Comparison of ENCODE assay signal across 1 cellular context in genomic region chr4:26782168-26782829, GRCh38.
TF ChIP-seq lines count a peak whose summit lies in the region.

No MANE protein-coding gene starts in this region.

TF ChIP-seq in K562, 482 proteins besides CTCF, POLR2A, EP300 and RAD21 (continued from another document and continues in another):
- TF ChIP-seq THRB (CRISPR knock-in tag; conservative IDR thresholded peaks at IDR 0.05) (0 out of 2 replicates have a peak, but pooled peaks have one; percentile 42), TCF7L2 (IDR thresholded peaks at IDR 0.05; ENCODE audit: low read depth, low read length) (no peak), ESRRB (CRISPR knock-in tag; IDR thresholded peaks at IDR 0.05; ENCODE audit: borderline replicate concordance) (no peak), ZNF12 (CRISPR knock-in tag; IDR thresholded peaks at IDR 0.05) (no peak), STAG1 (CRISPR knock-in tag; IDR thresholded peaks at IDR 0.05; ENCODE audit: borderline replicate concordance) (no peak), HIVEP1 (CRISPR knock-in tag; IDR thresholded peaks at IDR 0.05) (no peak), DNMT1 (IDR thresholded peaks at IDR 0.05) (no peak), ZNF717 (CRISPR knock-in tag; IDR thresholded peaks at IDR 0.05) (no peak), PML (IDR thresholded peaks at IDR 0.05; ENCODE audit: low read length) (peak; percentile 91), RBM34 (IDR thresholded peaks at IDR 0.05; ENCODE audit: borderline replicate concordance, insufficient read depth, low read length) (no peak), ZNF79 (CRISPR knock-in tag; IDR thresholded peaks at IDR 0.05; ENCODE audit: low read depth) (no peak), MCM5 (IDR thresholded peaks at IDR 0.05; ENCODE audit: low read depth) (no peak), YY1 (IDR thresholded peaks at IDR 0.05; ENCODE audit: borderline replicate concordance in 1 of 3, control insufficient read depth in 1 of 3, extremely low read depth in 1 of 3, insufficient read depth in 3 of 3, insufficient read length in 1 of 3, insufficient replicate concordance in 2 of 3, low read depth in 1 of 3, low read length in 2 of 3) (peak in 1 of 3 experiments; percentile 24), DMBX1 (CRISPR knock-in tag; IDR thresholded peaks at IDR 0.05; ENCODE audit: borderline replicate concordance) (peak; percentile 15; the same call in 1 of the 2 replicates), BMI1 (IDR thresholded peaks at IDR 0.05; ENCODE audit: low read length) (no peak), ZNF740 (CRISPR knock-in tag; IDR thresholded peaks at IDR 0.05) (no peak), ZNF740 (tag; IDR thresholded peaks at IDR 0.05) (no peak), SREBF2 (CRISPR knock-in tag; IDR thresholded peaks at IDR 0.05) (no peak), MLX (CRISPR knock-in tag; conservative IDR thresholded peaks at IDR 0.05) (no peak), HCFC1 (IDR thresholded peaks at IDR 0.05; ENCODE audit: low read depth, low read length) (no peak), GTF2E2 (tag; IDR thresholded peaks at IDR 0.05) (peak; percentile 77), ZNF398 (CRISPR knock-in tag; IDR thresholded peaks at IDR 0.05) (no peak), TRIM24 (IDR thresholded peaks at IDR 0.05) (peak; percentile 37 to 82; a peak in 3 of 4 replicates), UBTF (IDR thresholded peaks at IDR 0.05; ENCODE audit: borderline replicate concordance in 1 of 2, low read depth in 2 of 2, low read length in 2 of 2) (peak in 1 of 2 experiments; percentile 57; a peak in 1 of 4 replicates), ZNF134 (CRISPR knock-in tag; conservative IDR thresholded peaks at IDR 0.05) (no peak), NFATC3 (IDR thresholded peaks at IDR 0.05) (peak; percentile 82), ZNF445 (CRISPR knock-in tag; IDR thresholded peaks at IDR 0.05; ENCODE audit: low read depth) (no peak), EGR1 (conservative IDR thresholded peaks at IDR 0.05) (no peak), CHD4 (IDR thresholded peaks at IDR 0.05; ENCODE audit: insufficient read depth, insufficient replicate concordance, low read depth, low read length, poor library complexity, severe bottlenecking) (no peak), NR2C1 (IDR thresholded peaks at IDR 0.05) (no peak), NR2C1 (tag; IDR thresholded peaks at IDR 0.05) (peak; percentile 28; the same call in 1 of the 2 replicates), JUNB (CRISPR knock-in tag; conservative IDR thresholded peaks at IDR 0.05) (no peak), POLR2AphosphoS2 (IDR thresholded peaks at IDR 0.05; ENCODE audit: low read length) (no peak), ZNF764 (CRISPR knock-in tag; IDR thresholded peaks at IDR 0.05; ENCODE audit: low read depth) (no peak), KAT2B (IDR thresholded peaks at IDR 0.05; ENCODE audit: low read depth, low read length) (no peak), XRCC3 (IDR thresholded peaks at IDR 0.05) (no peak), E2F3 (CRISPR knock-in tag; IDR thresholded peaks at IDR 0.05) (no peak), XRCC5 (IDR thresholded peaks at IDR 0.05; ENCODE audit: low read depth, low read length) (no peak), MAFG (tag; conservative IDR thresholded peaks at IDR 0.05) (no peak), KLF13 (tag; IDR thresholded peaks at IDR 0.05; ENCODE audit: borderline replicate concordance, low read depth) (no peak), HDAC1 (IDR thresholded peaks at IDR 0.05) (peak in 1 of 2 experiments; percentile 81; a peak in 2 of 4 replicates), CREB3L1 (IDR thresholded peaks at IDR 0.05; ENCODE audit: borderline replicate concordance, low read depth) (0 out of 2 replicates have a peak, but pooled peaks have one; percentile 29)
- TF ChIP-seq, protein P1, sequence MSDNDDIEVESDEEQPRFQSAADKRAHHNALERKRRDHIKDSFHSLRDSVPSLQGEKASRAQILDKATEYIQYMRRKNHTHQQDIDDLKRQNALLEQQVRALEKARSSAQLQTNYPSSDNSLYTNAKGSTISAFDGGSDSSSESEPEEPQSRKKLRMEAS (CRISPR knock-in tag; IDR thresholded peaks at IDR 0.05), result no peak
- TF ChIP-seq, protein P2, sequence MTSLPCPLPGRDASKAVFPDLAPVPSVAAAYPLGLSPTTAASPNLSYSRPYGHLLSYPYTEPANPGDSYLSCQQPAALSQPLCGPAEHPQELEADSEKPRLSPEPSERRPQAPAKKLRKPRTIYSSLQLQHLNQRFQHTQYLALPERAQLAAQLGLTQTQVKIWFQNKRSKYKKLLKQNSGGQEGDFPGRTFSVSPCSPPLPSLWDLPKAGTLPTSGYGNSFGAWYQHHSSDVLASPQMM (CRISPR knock-in tag; IDR thresholded peaks at IDR 0.05), result no peak
- TF ChIP-seq, protein P3, sequence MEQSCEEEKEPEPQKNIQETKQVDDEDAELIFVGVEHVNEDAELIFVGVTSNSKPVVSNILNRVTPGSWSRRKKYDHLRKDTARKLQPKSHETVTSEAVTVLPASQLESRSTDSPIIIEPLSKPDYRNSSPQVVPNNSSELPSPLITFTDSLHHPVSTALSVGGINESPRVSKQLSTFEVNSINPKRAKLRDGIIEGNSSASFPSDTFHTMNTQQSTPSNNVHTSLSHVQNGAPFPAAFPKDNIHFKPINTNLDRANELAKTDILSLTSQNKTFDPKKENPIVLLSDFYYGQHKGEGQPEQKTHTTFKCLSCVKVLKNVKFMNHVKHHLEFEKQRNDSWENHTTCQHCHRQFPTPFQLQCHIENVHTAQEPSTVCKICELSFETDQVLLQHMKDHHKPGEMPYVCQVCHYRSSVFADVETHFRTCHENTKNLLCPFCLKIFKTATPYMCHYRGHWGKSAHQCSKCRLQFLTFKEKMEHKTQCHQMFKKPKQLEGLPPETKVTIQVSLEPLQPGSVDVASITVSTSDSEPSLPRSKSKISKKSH (CRISPR knock-in tag; IDR thresholded peaks at IDR 0.05), result no peak
- TF ChIP-seq, protein P4, sequence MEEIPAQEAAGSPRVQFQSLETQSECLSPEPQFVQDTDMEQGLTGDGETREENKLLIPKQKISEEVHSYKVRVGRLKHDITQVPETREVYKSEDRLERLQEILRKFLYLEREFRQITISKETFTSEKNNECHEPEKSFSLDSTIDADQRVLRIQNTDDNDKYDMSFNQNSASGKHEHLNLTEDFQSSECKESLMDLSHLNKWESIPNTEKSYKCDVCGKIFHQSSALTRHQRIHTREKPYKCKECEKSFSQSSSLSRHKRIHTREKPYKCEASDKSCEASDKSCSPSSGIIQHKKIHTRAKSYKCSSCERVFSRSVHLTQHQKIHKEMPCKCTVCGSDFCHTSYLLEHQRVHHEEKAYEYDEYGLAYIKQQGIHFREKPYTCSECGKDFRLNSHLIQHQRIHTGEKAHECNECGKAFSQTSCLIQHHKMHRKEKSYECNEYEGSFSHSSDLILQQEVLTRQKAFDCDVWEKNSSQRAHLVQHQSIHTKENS (CRISPR knock-in tag; IDR thresholded peaks at IDR 0.05), result no peak
- TF ChIP-seq, protein P5, sequence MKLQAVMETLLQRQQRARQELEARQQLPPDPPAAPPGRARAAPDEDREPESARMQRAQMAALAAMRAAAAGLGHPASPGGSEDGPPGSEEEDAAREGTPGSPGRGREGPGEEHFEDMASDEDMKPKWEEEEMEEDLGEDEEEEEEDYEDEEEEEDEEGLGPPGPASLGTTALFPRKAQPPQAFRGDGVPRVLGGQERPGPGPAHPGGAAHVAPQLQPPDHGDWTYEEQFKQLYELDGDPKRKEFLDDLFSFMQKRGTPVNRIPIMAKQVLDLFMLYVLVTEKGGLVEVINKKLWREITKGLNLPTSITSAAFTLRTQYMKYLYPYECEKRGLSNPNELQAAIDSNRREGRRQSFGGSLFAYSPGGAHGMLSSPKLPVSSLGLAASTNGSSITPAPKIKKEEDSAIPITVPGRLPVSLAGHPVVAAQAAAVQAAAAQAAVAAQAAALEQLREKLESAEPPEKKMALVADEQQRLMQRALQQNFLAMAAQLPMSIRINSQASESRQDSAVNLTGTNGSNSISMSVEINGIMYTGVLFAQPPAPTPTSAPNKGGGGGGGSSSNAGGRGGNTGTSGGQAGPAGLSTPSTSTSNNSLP (IDR thresholded peaks at IDR 0.05; ENCODE audit: borderline replicate concordance, low read depth, low read length), result 0 out of 2 replicates have a peak, but pooled peaks have one; percentile 59
- TF ChIP-seq, protein P6, sequence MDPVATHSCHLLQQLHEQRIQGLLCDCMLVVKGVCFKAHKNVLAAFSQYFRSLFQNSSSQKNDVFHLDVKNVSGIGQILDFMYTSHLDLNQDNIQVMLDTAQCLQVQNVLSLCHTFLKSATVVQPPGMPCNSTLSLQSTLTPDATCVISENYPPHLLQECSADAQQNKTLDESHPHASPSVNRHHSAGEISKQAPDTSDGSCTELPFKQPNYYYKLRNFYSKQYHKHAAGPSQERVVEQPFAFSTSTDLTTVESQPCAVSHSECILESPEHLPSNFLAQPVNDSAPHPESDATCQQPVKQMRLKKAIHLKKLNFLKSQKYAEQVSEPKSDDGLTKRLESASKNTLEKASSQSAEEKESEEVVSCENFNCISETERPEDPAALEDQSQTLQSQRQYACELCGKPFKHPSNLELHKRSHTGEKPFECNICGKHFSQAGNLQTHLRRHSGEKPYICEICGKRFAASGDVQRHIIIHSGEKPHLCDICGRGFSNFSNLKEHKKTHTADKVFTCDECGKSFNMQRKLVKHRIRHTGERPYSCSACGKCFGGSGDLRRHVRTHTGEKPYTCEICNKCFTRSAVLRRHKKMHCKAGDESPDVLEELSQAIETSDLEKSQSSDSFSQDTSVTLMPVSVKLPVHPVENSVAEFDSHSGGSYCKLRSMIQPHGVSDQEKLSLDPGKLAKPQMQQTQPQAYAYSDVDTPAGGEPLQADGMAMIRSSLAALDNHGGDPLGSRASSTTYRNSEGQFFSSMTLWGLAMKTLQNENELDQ (CRISPR knock-in tag; IDR thresholded peaks at IDR 0.05; ENCODE audit: borderline replicate concordance), result no peak
- TF ChIP-seq, protein P7, sequence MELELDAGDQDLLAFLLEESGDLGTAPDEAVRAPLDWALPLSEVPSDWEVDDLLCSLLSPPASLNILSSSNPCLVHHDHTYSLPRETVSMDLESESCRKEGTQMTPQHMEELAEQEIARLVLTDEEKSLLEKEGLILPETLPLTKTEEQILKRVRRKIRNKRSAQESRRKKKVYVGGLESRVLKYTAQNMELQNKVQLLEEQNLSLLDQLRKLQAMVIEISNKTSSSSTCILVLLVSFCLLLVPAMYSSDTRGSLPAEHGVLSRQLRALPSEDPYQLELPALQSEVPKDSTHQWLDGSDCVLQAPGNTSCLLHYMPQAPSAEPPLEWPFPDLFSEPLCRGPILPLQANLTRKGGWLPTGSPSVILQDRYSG (tag; conservative IDR thresholded peaks at IDR 0.05; ENCODE audit: low read depth), result no peak
